In genomic region chr20:48793776-48794175, GRCh38 we compare ENCODE assay signal across 16 cellular contexts. TPM values are rescaled to one million over a fixed set of nuclear protein-coding genes. Genes with fewer than 3 reads are reported as not detected.
DNase-seq lines count a peak whose midpoint lies in the region; ATAC-seq and TF ChIP-seq lines count a peak whose summit lies in the region.
"Had no signal": no experiment of that assay in that cellular context is flagged by ENCODE, and none has a peak within 500 bp of the region (broad histone marks: within the 10 kb centered on the region; RNA-seq: fewer than 3 reads in every experiment).

No MANE protein-coding gene starts in this region.

- H3K9me3 Mint-ChIP-seq in H9 (no peaks in the 10 kb centered on the region; a peak in 1 of 5 replicates), memory B cell (peaks cover 3% of the 10 kb centered on the region), chondrocyte (ENCODE audit: low read depth) (no peaks in the 10 kb centered on the region)
- H3K9me3 Mint-ChIP-seq in activated naive CD8-positive, alpha-beta T cell treated with anti-CD3 and anti-CD28 coated beads, Interleukin-2, amount 10 ng/mL, durations not matched to agents 7 days and 5 days, result no peaks in the 10 kb centered on the region
- H3K9me3 Mint-ChIP-seq in stimulated activated effector memory CD8-positive, alpha-beta T cell treated with anti-CD3 and anti-CD28 coated beads, Interleukin-12 subunit alpha, Interleukin-12 subunit beta, amount 100 ng/mL, for 72 hours, result no peaks in the 10 kb centered on the region

- no peaks in the 10 kb centered on the region for H4K20me1 ChIP-seq in H9 (ENCODE audit: control insufficient read depth, insufficient read depth, insufficient read length)

- H3K9me3 ChIP-seq in H9 (ENCODE audit: control insufficient read depth, low read depth, low read length), result no peaks in the 10 kb centered on the region
- H3K9me3 ChIP-seq: transverse colon had no signal

- H3K27me3 Mint-ChIP-seq in H9 (ENCODE audit: low read depth) (peaks cover 2% of the 10 kb centered on the region; the same call in 1 of the 2 replicates), memory B cell (no peaks in the 10 kb centered on the region), chondrocyte (ENCODE audit: low read depth) (peaks cover 17% of the 10 kb centered on the region)
- no peaks in the 10 kb centered on the region for H3K27me3 Mint-ChIP-seq in activated naive CD8-positive, alpha-beta T cell treated with anti-CD3 and anti-CD28 coated beads, Interleukin-2, amount 10 ng/mL, durations not matched to agents 7 days and 5 days

- H3K4me1 Mint-ChIP-seq in H9 (peaks cover 37 to 57% of the 10 kb centered on the region in 2 experiments), memory B cell (peaks cover 60% of the 10 kb centered on the region), chondrocyte (ENCODE audit: low read depth) (peaks cover 35% of the 10 kb centered on the region)
- peaks cover 50% of the 10 kb centered on the region for H3K4me1 Mint-ChIP-seq in activated naive CD8-positive, alpha-beta T cell treated with anti-CD3 and anti-CD28 coated beads, Interleukin-2, amount 10 ng/mL, durations not matched to agents 7 days and 5 days
- H3K4me1 Mint-ChIP-seq in stimulated activated effector memory CD8-positive, alpha-beta T cell treated with anti-CD3 and anti-CD28 coated beads, Interleukin-12 subunit alpha, Interleukin-12 subunit beta, amount 100 ng/mL, for 72 hours, result peaks cover 39% of the 10 kb centered on the region

- H2AK5ac ChIP-seq in H9 (ENCODE audit: insufficient read length, low read length), result no peak overlapping the region

- no peaks in the 10 kb centered on the region for H3K23me2 ChIP-seq in H9 (ENCODE audit: insufficient read length, low read depth, low read length, poor library complexity, severe bottlenecking)

- H2BK5ac ChIP-seq in H9 (ENCODE audit: insufficient read length, low read length), result no peak overlapping the region

- ATAC-seq in activated naive CD8-positive, alpha-beta T cell treated with anti-CD3 and anti-CD28 coated beads, Interleukin-2, amount 10 ng/mL, durations not matched to agents 7 days and 5 days (ENCODE audit: low read depth), result no peak
- ATAC-seq in memory B cell (ENCODE audit: low read depth) (no peak), GM19035 (IDR thresholded peaks at IDR 0.05; ENCODE audit: unreplicated experiment) (no peak), HG03175 (IDR thresholded peaks at IDR 0.05; ENCODE audit: unreplicated experiment) (no peak)
- ATAC-seq in stimulated activated effector memory CD8-positive, alpha-beta T cell treated with anti-CD3 and anti-CD28 coated beads, Interleukin-12 subunit alpha, Interleukin-12 subunit beta, amount 100 ng/mL, for 72 hours, result no peak

- H3K4me2 ChIP-seq in H9 (ENCODE audit: insufficient read depth, insufficient read length, low read length), result no peak overlapping the region

- no peak overlapping the region for H2BK12ac ChIP-seq in H9 (ENCODE audit: insufficient read length, low read depth, low read length)

- no peak overlapping the region for H3K27ac ChIP-seq in H9 (ENCODE audit: insufficient read length, low read depth, low read length)
- H3K27ac ChIP-seq: C4-2B, cardiac muscle cell, transverse colon had no signal

- POLR2A ChIA-PET in activated naive CD8-positive, alpha-beta T cell treated with anti-CD3 and anti-CD28 coated beads, Interleukin-2, amount 10 ng/mL, durations not matched to agents 7 days and 5 days (lab: Charles Lee), result no interaction called here

- DNase-seq in H9, result no peak
- no peak for DNase-seq in activated naive CD8-positive, alpha-beta T cell treated with anti-CD3 and anti-CD28 coated beads, Interleukin-2, amount 10 ng/mL, durations not matched to agents 7 days and 5 days
- DNase-seq in memory B cell (ENCODE audit: low spot score in 2 of 2), result no peak
- no peak for DNase-seq in stimulated activated effector memory CD8-positive, alpha-beta T cell treated with anti-CD3 and anti-CD28 coated beads, Interleukin-12 subunit alpha, Interleukin-12 subunit beta, amount 100 ng/mL, for 72 hours (ENCODE audit: low spot score in 2 of 2)
- DNase-seq in occipital lobe (lab: John Stamatoyannopoulos, UW), result no peak
- no peak for DNase-seq in chondrocyte (ENCODE audit: low spot score)
- DNase-seq: activated CD4-positive, alpha-beta T cell treated with anti-CD3 and anti-CD28 coated beads, Interleukin-2, amount 50 U/mL, for 1 hour; DND-41; kidney glomerular epithelial cell; MM.1S; NCI-H1694 treated with DMSO at 0.1 percent for 48 hours; transverse colon had no signal

- H2BK20ac ChIP-seq in H9 (ENCODE audit: low read depth, low read length, poor library complexity, severe bottlenecking), result no peak overlapping the region

- H3K4ac ChIP-seq in H9 (ENCODE audit: low read depth, low read length), result no peak overlapping the region

- no peak overlapping the region for H2BK120ac ChIP-seq in H9 (ENCODE audit: low read depth, low read length, poor library complexity, severe bottlenecking)

- H3K23ac ChIP-seq in H9 (ENCODE audit: insufficient read length, low read depth, low read length), result no peak overlapping the region

- TF ChIP-seq CTCF in H9 (conservative IDR thresholded peaks at IDR 0.05) (no peak), chondrocyte (IDR thresholded peaks at IDR 0.05) (no peak)

- H2BK15ac ChIP-seq in H9 (ENCODE audit: low read depth, low read length), result no peak overlapping the region

- peak overlapping the region in 2 of 3 experiments; percentile 55 to 88; a peak in 3 of 7 replicates for H3K27ac Mint-ChIP-seq in H9
- H3K27ac Mint-ChIP-seq in activated naive CD8-positive, alpha-beta T cell treated with anti-CD3 and anti-CD28 coated beads, Interleukin-2, amount 10 ng/mL, durations not matched to agents 7 days and 5 days, result peak overlapping the region; percentile 78
- peak overlapping the region; percentile 29 for H3K27ac Mint-ChIP-seq in memory B cell
- H3K27ac Mint-ChIP-seq in stimulated activated effector memory CD8-positive, alpha-beta T cell treated with anti-CD3 and anti-CD28 coated beads, Interleukin-12 subunit alpha, Interleukin-12 subunit beta, amount 100 ng/mL, for 72 hours, result peak overlapping the region; percentile 60
- no peak overlapping the region for H3K27ac Mint-ChIP-seq in chondrocyte (ENCODE audit: unreplicated experiment)

- H4K91ac ChIP-seq in H9 (ENCODE audit: insufficient read length, low read depth, low read length), result peak overlapping the region; percentile 53

- WGBS in H9 (ENCODE audit: extremely low coverage, insufficient read length, low lambda C conversion rate), result no CpG with 5 or more reads among the region's 3 CpGs

- no peaks in the 10 kb centered on the region for H3K79me1 ChIP-seq in H9 (ENCODE audit: insufficient read depth, low read depth, low read length, poor library complexity, severe bottlenecking)

- H3K9ac ChIP-seq in H9 (ENCODE audit: extremely low read depth, insufficient read length, low read length), result no peak overlapping the region

- H3T11ph ChIP-seq in H9 (ENCODE audit: low read length), result no peak overlapping the region

- no peak overlapping the region for H4K8ac ChIP-seq in H9 (replicated peaks; ENCODE audit: insufficient read length, low read depth, low read length)

- 0 out of 2 replicates have a peak overlapping the region, but pooled peaks have one; percentile 73 for H3K14ac ChIP-seq in H9 (ENCODE audit: insufficient read depth, low read length)

- no peak overlapping the region for H4K5ac ChIP-seq in H9 (ENCODE audit: insufficient read length, low read depth, low read length)

- H3K4me3 Mint-ChIP-seq in H9 (no peak overlapping the region), memory B cell (no peak overlapping the region), chondrocyte (ENCODE audit: unreplicated experiment) (no peak overlapping the region)
- no peak overlapping the region for H3K4me3 Mint-ChIP-seq in activated naive CD8-positive, alpha-beta T cell treated with anti-CD3 and anti-CD28 coated beads, Interleukin-2, amount 10 ng/mL, durations not matched to agents 7 days and 5 days
- H3K4me3 Mint-ChIP-seq in stimulated activated effector memory CD8-positive, alpha-beta T cell treated with anti-CD3 and anti-CD28 coated beads, Interleukin-12 subunit alpha, Interleukin-12 subunit beta, amount 100 ng/mL, for 72 hours, result no peak overlapping the region

- no peak overlapping the region for H2AFZ ChIP-seq in H9 (ENCODE audit: low read length)

- H3K4me1 ChIP-seq in H9 (ENCODE audit: insufficient read depth, low read length), result no peaks in the 10 kb centered on the region; the same call in 1 of the 2 replicates

- 0 out of 2 replicates have a peak, but pooled peaks cover 3% of the 10 kb centered on the region for H3K79me2 ChIP-seq in H9 (ENCODE audit: insufficient read depth, low read length)

- no peak overlapping the region for H3K56ac ChIP-seq in H9 (ENCODE audit: insufficient read length, low read depth, low read length)

- H3K18ac ChIP-seq in H9 (ENCODE audit: insufficient read length, low read depth, low read length), result peak overlapping the region; percentile 80

- H3K27me3 ChIP-seq in H9 (ENCODE audit: insufficient read depth, low read length), result no peaks in the 10 kb centered on the region
- H3K27me3 ChIP-seq: cardiac muscle cell, transverse colon had no signal

- no peaks in the 10 kb centered on the region for H3K36me3 Mint-ChIP-seq in H9 (ENCODE audit: insufficient read depth in 1 of 3, low read depth in 3 of 3)
- peaks cover 6% of the 10 kb centered on the region for H3K36me3 Mint-ChIP-seq in activated naive CD8-positive, alpha-beta T cell treated with anti-CD3 and anti-CD28 coated beads, Interleukin-2, amount 10 ng/mL, durations not matched to agents 7 days and 5 days
- H3K36me3 Mint-ChIP-seq in memory B cell, result peaks cover 6% of the 10 kb centered on the region
- H3K36me3 Mint-ChIP-seq in stimulated activated effector memory CD8-positive, alpha-beta T cell treated with anti-CD3 and anti-CD28 coated beads, Interleukin-12 subunit alpha, Interleukin-12 subunit beta, amount 100 ng/mL, for 72 hours, result peaks cover 21% of the 10 kb centered on the region
- H3K36me3 Mint-ChIP-seq in chondrocyte (ENCODE audit: low read depth), result no peaks in the 10 kb centered on the region

RNA-seq across cellular contexts. Expression of gene PREX1, which starts 34.0 kb away (rescaled TPM):
- total RNA-seq in H9 (2021) (5.4 and 6.6 TPM in 2 replicates), occipital lobe (21.1 TPM), chondrocyte (3.0 to 5.0 TPM (median 3.3 TPM) in 3 replicates)
- total RNA-seq in activated naive CD8-positive, alpha-beta T cell treated with anti-CD3 and anti-CD28 coated beads, Interleukin-2, amount 10 ng/mL, durations not matched to agents 7 days and 5 days, result 100 to 1,000 TPM; 142 to 147 TPM
